In genomic region chr15:34986326-34987181, GRCh38 we compare ENCODE assay signal across 8 cellular contexts. TPM values are rescaled to one million over a fixed set of nuclear protein-coding genes. Genes with fewer than 3 reads are reported as not detected.
A peak's percentile ranks its signal among the peaks of the same experiment; 100 is the strongest.
DNase-seq lines count a peak whose midpoint lies in the region; ATAC-seq and TF ChIP-seq lines count a peak whose summit lies in the region.

No MANE protein-coding gene starts in this region.

- H3K4me3 Mint-ChIP-seq in activated T-cell treated with anti-CD3 and anti-CD28 coated beads, Interleukin-2, amount 50 U/mL, for 72 hours: peak overlapping the region; percentile 96 to 98
- H3K4me3 Mint-ChIP-seq in activated naive CD8-positive, alpha-beta T cell treated with anti-CD3 and anti-CD28 coated beads, Interleukin-2, amount 50 U/mL, for 24 hours: peak overlapping the region; percentile 96

- H3K27me3 Mint-ChIP-seq in activated T-cell treated with anti-CD3 and anti-CD28 coated beads, Interleukin-2, amount 50 U/mL, for 72 hours (ENCODE audit: low read depth): no peaks in the 10 kb centered on the region
- H3K27me3 Mint-ChIP-seq in activated naive CD8-positive, alpha-beta T cell treated with anti-CD3 and anti-CD28 coated beads, Interleukin-2, amount 50 U/mL, for 24 hours: no peaks in the 10 kb centered on the region

- DNase-seq in activated T-cell treated with anti-CD3 and anti-CD28 coated beads, Interleukin-2, amount 50 U/mL, for 72 hours: no peak
- no peak for DNase-seq in activated T-cell treated with anti-CD3 and anti-CD28 coated beads, Interleukin-2, amount 50 U/mL, for 48 hours
- no peak for DNase-seq in activated naive CD8-positive, alpha-beta T cell treated with anti-CD3 and anti-CD28 coated beads, Interleukin-2, amount 50 U/mL, for 24 hours
- peak; percentile 82 for DNase-seq in left kidney (ENCODE audit: low read depth, low spot score)
- no peak for DNase-seq in transverse colon
- no peak for DNase-seq in iPS-NIHi7 (ENCODE audit: extremely low spot score)
- no peak for DNase-seq in occipital lobe (lab: John Stamatoyannopoulos, UW)

- no peaks in the 10 kb centered on the region for H3K27me3 ChIP-seq in transverse colon

- peaks cover 3 to 7% of the 10 kb centered on the region in 2 donors for H3K36me3 Mint-ChIP-seq in activated T-cell treated with anti-CD3 and anti-CD28 coated beads, Interleukin-2, amount 50 U/mL, for 72 hours (ENCODE audit: insufficient read depth in 2 of 2)
- peaks cover 46% of the 10 kb centered on the region for H3K36me3 Mint-ChIP-seq in activated naive CD8-positive, alpha-beta T cell treated with anti-CD3 and anti-CD28 coated beads, Interleukin-2, amount 50 U/mL, for 24 hours (ENCODE audit: low read depth)

- peak overlapping the region; percentile 98 for H3K27ac Mint-ChIP-seq in activated T-cell treated with anti-CD3 and anti-CD28 coated beads, Interleukin-2, amount 50 U/mL, for 72 hours
- peak overlapping the region; percentile 99 for H3K27ac Mint-ChIP-seq in activated naive CD8-positive, alpha-beta T cell treated with anti-CD3 and anti-CD28 coated beads, Interleukin-2, amount 50 U/mL, for 24 hours

- intact Hi-C loops in transverse colon (cut with DNase I; ENCODE audit: low total_unique reads): no loop called here

- H3K27ac ChIP-seq in transverse colon: peak overlapping the region in 2 of 4 donors; percentile 93 to 95

- H3K4me3 ChIP-seq in transverse colon: peak overlapping the region in 3 of 4 donors; percentile 69 to 98 (median 85)

- H3K4me1 ChIP-seq in transverse colon: peaks cover 14 to 33% (median 23%) of the 10 kb centered on the region in 4 donors

- no peak for ATAC-seq in activated T-cell treated with anti-CD3 and anti-CD28 coated beads, Interleukin-2, amount 50 U/mL, for 72 hours (replicated peaks in 1 of 2)
- ATAC-seq in activated naive CD8-positive, alpha-beta T cell treated with anti-CD3 and anti-CD28 coated beads, Interleukin-2, amount 50 U/mL, for 24 hours: no peak
- ATAC-seq in HG02798 (IDR thresholded peaks at IDR 0.05; ENCODE audit: poor library complexity, unreplicated experiment): no peak

- H3K4me1 Mint-ChIP-seq in activated T-cell treated with anti-CD3 and anti-CD28 coated beads, Interleukin-2, amount 50 U/mL, for 72 hours (ENCODE audit: low read depth): peaks cover 56% of the 10 kb centered on the region
- peaks cover 42% of the 10 kb centered on the region for H3K4me1 Mint-ChIP-seq in activated naive CD8-positive, alpha-beta T cell treated with anti-CD3 and anti-CD28 coated beads, Interleukin-2, amount 50 U/mL, for 24 hours

- TF ChIP-seq POLR2A in transverse colon (IDR thresholded peaks at IDR 0.05): no peak

- 29 to 31% methylated on average over 5 to 6 of the region's 6 CpGs for WGBS in transverse colon (ENCODE audit: low coverage in 1 of 2), 2 donors

- no peaks in the 10 kb centered on the region for H3K9me3 ChIP-seq in transverse colon

- no peak for TF ChIP-seq CTCF in transverse colon (IDR thresholded peaks at IDR 0.05)

- in situ Hi-C loops in transverse colon (cut with MboI; ENCODE audit: low pct_ligation_motif_present in 1 of 4, low pct_unique_long_range_greater_than_20kb in 1 of 4, low sequenced_read_pairs in 3 of 4): no loop called here

- H3K9me3 Mint-ChIP-seq in activated T-cell treated with anti-CD3 and anti-CD28 coated beads, Interleukin-2, amount 50 U/mL, for 72 hours: no peaks in the 10 kb centered on the region
- H3K9me3 Mint-ChIP-seq in activated naive CD8-positive, alpha-beta T cell treated with anti-CD3 and anti-CD28 coated beads, Interleukin-2, amount 50 U/mL, for 24 hours: no peaks in the 10 kb centered on the region

- H3K36me3 ChIP-seq in transverse colon: peaks cover 0 to 10% (median 4%) of the 10 kb centered on the region in 4 donors

- TF ChIP-seq EP300 in transverse colon (IDR thresholded peaks at IDR 0.05; ENCODE audit: low read depth): no peak

RNA-seq across cellular contexts. Expression of gene ZNF770, which starts 1.5 kb away (rescaled TPM):
- 10 to 100 TPM; 45.7 to 46.9 TPM for total RNA-seq in activated T-cell treated with anti-CD3 and anti-CD28 coated beads, Interleukin-2, amount 50 U/mL, for 72 hours
- total RNA-seq in transverse colon (10 to 100 TPM in 2 of 4 donors, 1 to 10 TPM in 2; 4.2 to 19.2 (median 11.3) TPM), occipital lobe (110 TPM)

RNA-seq across cellular contexts. Expression of gene AQR, which starts 17.0 kb away (rescaled TPM):
- total RNA-seq in activated T-cell treated with anti-CD3 and anti-CD28 coated beads, Interleukin-2, amount 50 U/mL, for 72 hours: 10 to 100 TPM; 32.1 to 33.9 TPM
- total RNA-seq in transverse colon: 10 to 100 TPM; 13.8 to 25.7 (median 23.5) TPM
- total RNA-seq in occipital lobe: 36.8 TPM
